ENCODE assay signal across 26 cellular contexts in the genomic region with DNA sequence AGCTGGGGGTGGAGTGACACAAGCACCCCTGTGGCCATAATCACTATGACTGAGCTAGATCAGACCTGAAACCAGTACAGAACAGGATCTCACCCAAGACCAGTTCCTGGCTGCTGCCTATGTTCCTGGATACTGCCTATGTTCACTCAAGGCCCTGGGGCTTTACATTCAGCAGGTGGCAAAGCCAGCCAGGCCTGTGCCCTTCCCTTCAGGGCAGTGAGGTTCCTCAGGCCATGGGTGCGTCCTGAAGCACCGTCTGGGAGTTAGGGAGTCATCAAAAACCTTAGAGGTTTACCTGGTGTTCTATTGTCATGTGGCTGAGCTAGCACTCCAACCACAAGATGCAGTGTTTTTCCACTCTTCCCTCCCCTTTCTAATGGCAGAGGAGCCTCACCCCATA.
"Had no signal": no experiment of that assay in that cellular context is flagged by ENCODE, and none has a peak within 500 bp of the region (broad histone marks: within the 10 kb centered on the region; RNA-seq: fewer than 3 reads in every experiment).

No MANE protein-coding gene starts in this region.

- DNase-seq: activated effector memory CD4-positive, alpha-beta T cell treated with anti-CD3 and anti-CD28 coated beads, Interleukin-2, amount 50 U/mL, for 16 hours; activated effector memory CD4-positive, alpha-beta T cell treated with Interleukin-2 at 50 U/mL for 16 hours; activated gamma-delta T cell; activated gamma-delta T cell treated with Interleukin-2 at 50 U/mL for 16 hours; activated naive CD4-positive, alpha-beta T cell; activated naive CD4-positive, alpha-beta T cell treated with anti-CD3 and anti-CD28 coated beads for 36 hours; activated naive CD4-positive, alpha-beta T cell treated with anti-CD3 and anti-CD28 coated beads, Interleukin-2, amount 10 ng/mL, durations not matched to agents 7 days and 5 days; activated naive CD4-positive, alpha-beta T cell treated with anti-CD3 and anti-CD28 coated beads, Interleukin-2, amount 50 U/mL, for 16 hours; activated naive CD4-positive, alpha-beta T cell treated with Interleukin-2 at 50 U/mL for 16 hours; activated naive CD8-positive, alpha-beta T cell treated with anti-CD3 and anti-CD28 coated beads for 36 hours; activated naive CD8-positive, alpha-beta T cell treated with anti-CD3 and anti-CD28 coated beads, Interleukin-2, amount 10 ng/mL, durations not matched to agents 7 days and 5 days; activated naive CD8-positive, alpha-beta T cell treated with anti-CD3 and anti-CD28 coated beads, Interleukin-2, amount 50 U/mL, for 24 hours; activated T-cell treated with anti-CD3 and anti-CD28 coated beads, Interleukin-2, amount 50 U/mL, for 24 hours; activated T-cell treated with anti-CD3 and anti-CD28 coated beads, Interleukin-2, amount 50 U/mL, for 4 hours; activated T-cell treated with anti-CD3 and anti-CD28 coated beads, Interleukin-2, amount 50 U/mL, for 48 hours; activated T-cell treated with anti-CD3 and anti-CD28 coated beads, Interleukin-2, amount 50 U/mL, for 72 hours; adrenal gland; amniotic stem cell; amygdala; anterior cingulate cortex; aorta; body of pancreas; brain microvascular endothelial cell; caudate nucleus; central memory CD4-positive, alpha-beta T cell; cerebellar nuclear complex had no signal
